Comparison of ENCODE assay signal across 22 cellular contexts in genomic region chr12:110465024-110465423, GRCh38. TPM values are rescaled to one million over a fixed set of nuclear protein-coding genes. Genes with fewer than 3 reads are reported as not detected.
A peak's percentile ranks its signal among the peaks of the same experiment; 100 is the strongest.
DNase-seq lines count a peak whose midpoint lies in the region; ATAC-seq and TF ChIP-seq lines count a peak whose summit lies in the region.
"Had no signal": no experiment of that assay in that cellular context is flagged by ENCODE, and none has a peak within 500 bp of the region (broad histone marks: within the 10 kb centered on the region; RNA-seq: fewer than 3 reads in every experiment).

No MANE protein-coding gene starts in this region.

- no peak overlapping the region for H3K4me2 ChIP-seq in neural progenitor cell
- H3K4me2 ChIP-seq: BLaER1 had no signal

- no peak overlapping the region for H3K4me3 ChIP-seq in neural progenitor cell
- H3K4me3 ChIP-seq: BLaER1, GM12878, GM23248 had no signal

- peaks cover 57% of the 10 kb centered on the region for H3K79me2 ChIP-seq in neural progenitor cell (ENCODE audit: low read depth)

- TF ChIP-seq CTCF in brain (conservative IDR thresholded peaks at IDR 0.05) (no peak), neural progenitor cell (IDR thresholded peaks at IDR 0.05) (no peak)

- no peak overlapping the region for H3K9ac ChIP-seq in neural progenitor cell
- H3K9ac ChIP-seq: BLaER1, GM23248 had no signal

- H3K27ac ChIP-seq in neural progenitor cell: no peak overlapping the region
- H3K27ac ChIP-seq: 22Rv1, BLaER1, GM23248 had no signal

- peaks cover 11% of the 10 kb centered on the region for H3K4me1 ChIP-seq in neural progenitor cell

- H3K27me3 Mint-ChIP-seq in brain: peaks cover 7% of the 10 kb centered on the region
- H3K27me3 Mint-ChIP-seq in neural progenitor cell (ENCODE audit: insufficient read depth, low read depth): peaks cover 7% of the 10 kb centered on the region
- H3K27me3 Mint-ChIP-seq: B cell; CD4-positive, alpha-beta T cell had no signal

- H3F3A ChIP-seq in neural progenitor cell (ENCODE audit: low read depth): peaks cover 18% of the 10 kb centered on the region

- no peak overlapping the region for H2AFZ ChIP-seq in neural progenitor cell (replicated peaks)
- H2AFZ ChIP-seq: GM23248 had no signal

- H3K27ac Mint-ChIP-seq in brain: no peak overlapping the region
- H3K27ac Mint-ChIP-seq in neural progenitor cell: no peak overlapping the region
- H3K27ac Mint-ChIP-seq: B cell; CD4-positive, alpha-beta T cell; HFFc6 had no signal

- no peak for ATAC-seq in HG03342 (IDR thresholded peaks at IDR 0.05; ENCODE audit: unreplicated experiment)
- ATAC-seq: GM12878, HCT116 had no signal

- DNase-seq in activated effector memory CD4-positive, alpha-beta T cell treated with anti-CD3 and anti-CD28 coated beads, Interleukin-2, amount 50 U/mL, for 16 hours: peak; percentile 60
- DNase-seq in activated effector memory CD4-positive, alpha-beta T cell treated with Interleukin-2 at 50 U/mL for 16 hours: no peak
- DNase-seq in neural progenitor cell (ENCODE audit: low spot score): no peak
- no peak for DNase-seq in NK-92 treated with Interleukin-12 subunit alpha and Interleukin-12 subunit beta, amount 100 ng/mL, for 24 hours (lab: John Stamatoyannopoulos, UW)
- DNase-seq: CD4-positive, alpha-beta T cell; CD8-positive, alpha-beta memory T cell; DMS 273 treated with DMSO at 0.1 percent for 48 hours; DMS79; EL; GDM1; GM23248; H7; HFFc6 had no signal

- H3K4me1 Mint-ChIP-seq in brain: peaks cover 35% of the 10 kb centered on the region
- H3K4me1 Mint-ChIP-seq in neural progenitor cell: peaks cover 25% of the 10 kb centered on the region

- peak overlapping the region in 3 of 5 experiments; percentile 34 to 68 (median 54) for H3K4me3 Mint-ChIP-seq in brain
- peak overlapping the region; percentile 61 for H3K4me3 Mint-ChIP-seq in neural progenitor cell
- H3K4me3 Mint-ChIP-seq: CD14-positive monocyte, HFFc6 had no signal

- H3K9me3 ChIP-seq in neural progenitor cell (ENCODE audit: low read depth): no peaks in the 10 kb centered on the region
- H3K9me3 ChIP-seq: BLaER1 had no signal

- no peaks in the 10 kb centered on the region for H3K27me3 ChIP-seq in neural progenitor cell
- H3K27me3 ChIP-seq: BLaER1 had no signal

- H4K20me1 ChIP-seq in neural progenitor cell (ENCODE audit: low read depth): peaks cover 20% of the 10 kb centered on the region

- H3K9me3 Mint-ChIP-seq in brain (peaks cover 0 to 8% (median 6%) of the 10 kb centered on the region in 5 experiments), neural progenitor cell (no peaks in the 10 kb centered on the region)
- H3K9me3 Mint-ChIP-seq: CD4-positive, alpha-beta T cell; CD8-positive, alpha-beta memory T cell; HFFc6 had no signal

- H3K36me3 Mint-ChIP-seq in brain (peaks cover 40% of the 10 kb centered on the region), neural progenitor cell (peaks cover 9% of the 10 kb centered on the region)

- no peaks in the 10 kb centered on the region for H3K36me3 ChIP-seq in neural progenitor cell

RNA-seq across cellular contexts. Expression of gene GPN3, which starts 3.0 kb away (rescaled TPM):
- polyA plus RNA-seq in brain (ENCODE audit: insufficient read depth, low read depth, low replicate concordance): 23.4 TPM
- 41.1 and 62.3 TPM in 2 replicates for total RNA-seq in neural progenitor cell (ENCODE audit: low replicate concordance)

RNA-seq across cellular contexts. Expression of gene FAM216A, which starts 3.6 kb away (rescaled TPM):
- 9.4 TPM for polyA plus RNA-seq in brain (ENCODE audit: insufficient read depth, low read depth, low replicate concordance)
- 54.1 and 87.5 TPM in 2 replicates for total RNA-seq in neural progenitor cell (ENCODE audit: low replicate concordance)

RNA-seq across cellular contexts. Expression of gene ARPC3, which starts 14.9 kb away (rescaled TPM):
- polyA plus RNA-seq in brain (ENCODE audit: insufficient read depth, low read depth, low replicate concordance): 241 TPM
- total RNA-seq in neural progenitor cell (ENCODE audit: low replicate concordance): 356 and 363 TPM in 2 replicates

RNA-seq across cellular contexts. Expression of gene VPS29, which starts 36.9 kb away (rescaled TPM):
- 101 TPM for polyA plus RNA-seq in brain (ENCODE audit: insufficient read depth, low read depth, low replicate concordance)
- total RNA-seq in neural progenitor cell (ENCODE audit: low replicate concordance): 69.5 and 101 TPM in 2 replicates

RNA-seq across cellular contexts. Expression of gene RAD9B, which starts 37.1 kb away (rescaled TPM):
- polyA plus RNA-seq in brain (ENCODE audit: insufficient read depth, low read depth, low replicate concordance): 0.24 TPM
- 0.17 and 0.31 TPM in 2 replicates for total RNA-seq in neural progenitor cell (ENCODE audit: low replicate concordance)
- total RNA-seq: H1, H7 had no signal
